Comparison of ENCODE assay signal across 8 cellular contexts in genomic region chr11:2377511-2378443, GRCh38. TPM values are rescaled to one million over a fixed set of nuclear protein-coding genes. Genes with fewer than 3 reads are reported as not detected.
DNase-seq lines count a peak whose midpoint lies in the region; ATAC-seq and TF ChIP-seq lines count a peak whose summit lies in the region.

No MANE protein-coding gene starts in this region.

- H3K36me3 Mint-ChIP-seq in T-cell = peaks cover 2% of the 10 kb centered on the region

- TF ChIP-seq CTCF in GM12875 (IDR thresholded peaks at IDR 0.05; ENCODE audit: borderline replicate concordance, insufficient read depth, low read depth, low read length) = no peak
- TF ChIP-seq CTCF in gastrocnemius medialis (IDR thresholded peaks at IDR 0.05 in 4 of 5, conservative IDR thresholded peaks at IDR 0.05 in 1 of 5) = no peak

- CTCF ChIA-PET in T-cell (lab: Charles Lee) = interaction anchor here (0.6 to 2.3 kb wide), 4 partner anchors 10 to 1035 kb away, joined by 3 to 6 read pairs (median 4); partner anchors contain the start of gene TSSC4 (in 1 of the 2)

- peaks cover 12 to 48% (median 37%) of the 10 kb centered on the region in 3 donors for H3K4me1 Mint-ChIP-seq in T-cell

- WGBS in iPS DF 6.9 (ENCODE audit: insufficient coverage, insufficient read length) = no CpG with 5 or more reads among the region's 88 CpGs

- no peaks in the 10 kb centered on the region for H3K27me3 Mint-ChIP-seq in T-cell

- intact Hi-C loops in gastrocnemius medialis (cut with DNase I; ENCODE audit: low total_unique reads) = loop anchor here (1.0 to 5.0 kb wide), 4 partner anchors 23 to 70 kb away; partner anchors contain the start of gene TSSC4

- TF ChIP-seq POLR2A in gastrocnemius medialis (IDR thresholded peaks at IDR 0.05) = peak in 1 of 2 donors; percentile 34

- peak overlapping the region; percentile 77 to 85 (median 81) for H3K4me3 Mint-ChIP-seq in T-cell

- ATAC-seq in HG02943 (IDR thresholded peaks at IDR 0.05; ENCODE audit: low read depth, unreplicated experiment) (peak; percentile 17), T-cell (replicated peaks in 1 of 4) (peak; percentile 38 to 59 (median 55)), gastrocnemius medialis (peak; percentile 49 to 73), GM18517 (IDR thresholded peaks at IDR 0.05; ENCODE audit: unreplicated experiment) (no peak)

- no peaks in the 10 kb centered on the region for H3K27me3 ChIP-seq in iPS DF 6.9 (ENCODE audit: control insufficient read depth, insufficient read depth, low read length)
- H3K27me3 ChIP-seq in gastrocnemius medialis = no peaks in the 10 kb centered on the region

- in situ Hi-C loops in gastrocnemius medialis (cut with MboI; ENCODE audit: low sequenced_read_pairs in 4 of 4) = no loop called here

- H3K36me3 ChIP-seq in iPS DF 6.9 (ENCODE audit: control insufficient read depth, insufficient read depth, low read length) (no peaks in the 10 kb centered on the region; the same call in 1 of the 2 replicates), gastrocnemius medialis (no peaks in the 10 kb centered on the region)

- H3K9me3 ChIP-seq in iPS DF 6.9 (ENCODE audit: control insufficient read depth, insufficient read depth, low read length) (no peaks in the 10 kb centered on the region), gastrocnemius medialis (no peaks in the 10 kb centered on the region)

- H3K27ac Mint-ChIP-seq in T-cell = peak overlapping the region; percentile 79 to 81

- peak in 22 of 34 experiments; percentile 26 to 63 (median 48) for DNase-seq in T-cell
- peak; percentile 86 for DNase-seq in astrocyte of the hippocampus (ENCODE audit: low read depth, low spot score)
- no peak for DNase-seq in iPS DF 6.9 (ENCODE audit: low read depth, low spot score)
- DNase-seq in gastrocnemius medialis = no peak
- no peak for DNase-seq in epidermal melanocyte (ENCODE audit: insufficient read length, low spot score)

- no peaks in the 10 kb centered on the region for H3K9me3 Mint-ChIP-seq in T-cell

- H3K4me1 ChIP-seq in iPS DF 6.9 (ENCODE audit: control insufficient read depth, insufficient read depth, low read length) = peaks cover 2% of the 10 kb centered on the region
- H3K4me1 ChIP-seq in gastrocnemius medialis = peaks cover 39 to 46% of the 10 kb centered on the region in 2 donors

- H3K27ac ChIP-seq in iPS DF 6.9 (ENCODE audit: low read length) = no peak overlapping the region
- H3K27ac ChIP-seq in gastrocnemius medialis = peak overlapping the region; percentile 89 to 95 (median 91)

- H3K4me3 ChIP-seq in GM12875 (ENCODE audit: low read depth, low read length) (peak overlapping the region; percentile 92), iPS DF 6.9 (ENCODE audit: low read length) (peak overlapping the region; percentile 66), gastrocnemius medialis (peak overlapping the region; percentile 73 to 98 (median 92))

- POLR2A ChIA-PET in T-cell (lab: Charles Lee) = interaction anchor here (0.6 to 1.5 kb wide), 5 partner anchors 9 to 910 kb away, joined by 3 to 5 read pairs (median 3); no protein-coding TSS in a partner anchor

RNA-seq across cellular contexts. Expression of gene CD81, which starts 0.7 kb away (rescaled TPM):
- total RNA-seq in T-cell (100 to 1,000 TPM; 124 to 213 (median 146) TPM), gastrocnemius medialis (10 to 100 TPM; 54.5 to 87.0 (median 66.8) TPM)

RNA-seq across cellular contexts. Expression of gene TSSC4, which starts 22.8 kb away (rescaled TPM):
- total RNA-seq in T-cell (10 to 100 TPM; 46.2 to 73.7 (median 64.8) TPM), gastrocnemius medialis (10 to 100 TPM; 53.4 to 92.5 (median 76.8) TPM)

Comparison
In these comparisons a context has a peak if more than half of its experiments do, and no peak if none do; other contexts are left out.
1. DNase-seq: peak in T-cell (22 of 34) and astrocyte of the hippocampus (single experiment); none in iPS DF 6.9 (single experiment), gastrocnemius medialis (0 of 2) and epidermal melanocyte (single experiment).
2. Peak in every context shown above with its lines, with median percentiles within 50 percentile points of each other: H3K4me3 ChIP-seq.